ENCODE assay signal across 21 cellular contexts in the genomic region with DNA sequence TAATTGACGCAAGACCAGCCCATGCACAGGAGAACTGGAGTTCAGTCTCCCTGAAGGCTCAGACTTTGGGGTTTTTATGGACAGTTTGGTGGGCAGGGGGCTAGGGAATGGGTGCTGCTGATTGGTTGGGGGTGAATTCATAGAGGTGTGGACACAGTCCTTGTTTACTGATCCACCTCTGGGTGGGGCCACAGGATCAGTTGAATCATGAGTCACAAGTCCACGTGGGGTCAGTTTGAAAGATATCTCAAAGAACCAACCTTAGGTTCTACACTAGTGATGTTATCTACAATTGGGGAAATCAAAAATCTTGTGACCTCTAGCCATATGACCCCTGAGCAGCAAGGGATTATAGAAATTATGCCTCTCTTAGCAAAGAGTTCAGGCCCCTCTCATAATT.
DNase-seq lines count a peak whose midpoint lies in the region; ATAC-seq and TF ChIP-seq lines count a peak whose summit lies in the region.
"Had no signal": no experiment of that assay in that cellular context is flagged by ENCODE, and none has a peak within 500 bp of the region (broad histone marks: within the 10 kb centered on the region; RNA-seq: fewer than 3 reads in every experiment).

No MANE protein-coding gene starts in this region.

- no peak overlapping the region for H3K27ac Mint-ChIP-seq in endothelial cell (ENCODE audit: unreplicated experiment)
- H3K27ac Mint-ChIP-seq: CD4-positive, alpha-beta T cell had no signal

- H3K27me3 ChIP-seq in right cardiac atrium (ENCODE audit: control insufficient read depth, insufficient read depth), result no peaks in the 10 kb centered on the region
- H3K27me3 ChIP-seq in psoas muscle (ENCODE audit: insufficient read depth in 3 of 3, low read length in 2 of 3), result no peaks in the 10 kb centered on the region
- H3K27me3 ChIP-seq in aorta (ENCODE audit: control insufficient read depth in 1 of 2, insufficient read depth in 2 of 2, low read length in 1 of 2), result no peaks in the 10 kb centered on the region
- H3K27me3 ChIP-seq: BLaER1 treated with 17β-estradiol and CSF1 and Interleukin-3, amounts not matched to agents 10 nM and 100 nM had no signal

- peaks cover 12% of the 10 kb centered on the region for H3K4me1 ChIP-seq in right cardiac atrium (ENCODE audit: control insufficient read depth, insufficient read depth, low read length)
- H3K4me1 ChIP-seq in psoas muscle, result peaks cover 37% of the 10 kb centered on the region
- peaks cover 5 to 8% of the 10 kb centered on the region in 2 donors for H3K4me1 ChIP-seq in aorta (ENCODE audit: control insufficient read depth in 1 of 2, insufficient read depth in 2 of 2, low read length in 2 of 2)
- H3K4me1 ChIP-seq: A549 had no signal

- H3K27ac ChIP-seq in right cardiac atrium (ENCODE audit: low read length) (peak overlapping the region; percentile 56), psoas muscle (peak overlapping the region; percentile 77), aorta (ENCODE audit: low read depth in 1 of 2, low read length in 2 of 2) (peak overlapping the region; percentile 36 to 81)
- H3K27ac ChIP-seq: A549; BLaER1 treated with 17β-estradiol and CSF1 and Interleukin-3, amounts not matched to agents 10 nM and 100 nM had no signal

- 94% methylated on average over 2 of the region's 2 CpGs for WGBS in right cardiac atrium
- WGBS in psoas muscle, 3 donors, result 93 to 98% (median 93%) methylated on average over 2 of the region's 2 CpGs
- WGBS in aorta, 2 donors, result 96 to 99% methylated on average over 2 of the region's 2 CpGs

- H3K27me3 Mint-ChIP-seq in endothelial cell (ENCODE audit: unreplicated experiment), result peaks cover 3% of the 10 kb centered on the region
- H3K27me3 Mint-ChIP-seq: CD4-positive, alpha-beta T cell had no signal

- no peaks in the 10 kb centered on the region for H3K9me3 Mint-ChIP-seq in endothelial cell (ENCODE audit: unreplicated experiment)

- H3K36me3 ChIP-seq in psoas muscle (ENCODE audit: insufficient read depth in 1 of 2, low read depth in 1 of 2) (no peaks in the 10 kb centered on the region), aorta (ENCODE audit: control insufficient read depth in 1 of 2, insufficient read depth in 2 of 2, low read length in 1 of 2) (no peaks in the 10 kb centered on the region)
- H3K36me3 ChIP-seq: BLaER1 treated with 17β-estradiol and CSF1 and Interleukin-3, amounts not matched to agents 10 nM and 100 nM had no signal

- no peak overlapping the region for H3K4me3 Mint-ChIP-seq in endothelial cell (ENCODE audit: unreplicated experiment)
- H3K4me3 Mint-ChIP-seq: CD4-positive, alpha-beta T cell had no signal

- no peak for TF ChIP-seq POLR2A in GM18505 (IDR thresholded peaks at IDR 0.05; ENCODE audit: borderline replicate concordance, extremely low read depth, insufficient read depth, insufficient read length)

- no peaks in the 10 kb centered on the region for H3K9me3 ChIP-seq in right cardiac atrium (ENCODE audit: control insufficient read depth, low read length)
- H3K9me3 ChIP-seq in iPS-18c (ENCODE audit: control insufficient read depth, insufficient read depth, low read length), result no peaks in the 10 kb centered on the region
- no peaks in the 10 kb centered on the region for H3K9me3 ChIP-seq in psoas muscle
- H3K9me3 ChIP-seq in aorta (ENCODE audit: control insufficient read depth, low read length), result no peaks in the 10 kb centered on the region
- H3K9me3 ChIP-seq: SK-N-SH had no signal

- intact Hi-C loops in right cardiac atrium (cut with DNase I) (loop anchor here in 1 of 4 donors (5.0 kb wide), 1 partner anchor 114 kb away; no protein-coding TSS in a partner anchor), left ventricle myocardium superior (cut with micrococcal nuclease) (loop anchor here (10.0 kb wide), 1 partner anchor 112 kb away; no protein-coding TSS in a partner anchor), psoas muscle (cut with DNase I) (loop anchor here (5.0 to 10.0 kb wide), 2 partner anchors 94 to 152 kb away; no protein-coding TSS in a partner anchor), aorta (cut with DNase I) (no loop called here)

- H3K4me1 Mint-ChIP-seq in endothelial cell (ENCODE audit: unreplicated experiment), result peaks cover 7% of the 10 kb centered on the region

- DNase-seq in right cardiac atrium, result no peak
- DNase-seq in left ventricle myocardium superior, result no peak
- DNase-seq in psoas muscle, result no peak
- DNase-seq in aorta, result no peak
- no peak for DNase-seq in endothelial cell (ENCODE audit: low spot score)
- DNase-seq: AML-193; CD4-positive, alpha-beta T cell; NCI-H1048; NCI-H1417; NCI-H1694 treated with DMSO at 0.1 percent for 48 hours; NCI-H2081; NCI-H2227 treated with DMSO at 0.1 percent for 48 hours; NCI-H526 treated with DMSO at 0.1 percent for 48 hours; RPMI8226; SK-N-SH had no signal

- H3K36me3 Mint-ChIP-seq in endothelial cell (ENCODE audit: low read depth, unreplicated experiment), result peaks cover 6% of the 10 kb centered on the region

- ATAC-seq in right cardiac atrium (no peak), left ventricle myocardium superior (no peak), psoas muscle (no peak), aorta (ENCODE audit: low FRiP score) (no peak), GM18505 (IDR thresholded peaks at IDR 0.05; ENCODE audit: unreplicated experiment) (no peak), GM21381 (IDR thresholded peaks at IDR 0.05; ENCODE audit: unreplicated experiment) (no peak)
- ATAC-seq: A549, HCT116 had no signal

- H3K4me3 ChIP-seq in right cardiac atrium (ENCODE audit: low read length) (no peak overlapping the region), iPS-18c (ENCODE audit: insufficient read depth, low read depth, low read length) (peak overlapping the region; percentile 17; the same call in 1 of the 2 replicates), psoas muscle (no peak overlapping the region), aorta (ENCODE audit: low read length in 2 of 2) (no peak overlapping the region)
- H3K4me3 ChIP-seq: A549; BLaER1 treated with 17β-estradiol and CSF1 and Interleukin-3, amounts not matched to agents 10 nM and 100 nM had no signal

- TF ChIP-seq CTCF in psoas muscle (IDR thresholded peaks at IDR 0.05), result no peak
- no peak for TF ChIP-seq CTCF in endothelial cell (IDR thresholded peaks at IDR 0.05; ENCODE audit: unreplicated experiment)

Comparison
In these comparisons a context has a peak if more than half of its experiments do, and no peak if none do; other contexts are left out.
1. intact Hi-C loops: an anchor here in left ventricle myocardium superior (10.0 kb wide) and psoas muscle (5.0 to 10.0 kb wide); none called in aorta.